Comparison of ENCODE assay signal across 8 cellular contexts in the genomic region with DNA sequence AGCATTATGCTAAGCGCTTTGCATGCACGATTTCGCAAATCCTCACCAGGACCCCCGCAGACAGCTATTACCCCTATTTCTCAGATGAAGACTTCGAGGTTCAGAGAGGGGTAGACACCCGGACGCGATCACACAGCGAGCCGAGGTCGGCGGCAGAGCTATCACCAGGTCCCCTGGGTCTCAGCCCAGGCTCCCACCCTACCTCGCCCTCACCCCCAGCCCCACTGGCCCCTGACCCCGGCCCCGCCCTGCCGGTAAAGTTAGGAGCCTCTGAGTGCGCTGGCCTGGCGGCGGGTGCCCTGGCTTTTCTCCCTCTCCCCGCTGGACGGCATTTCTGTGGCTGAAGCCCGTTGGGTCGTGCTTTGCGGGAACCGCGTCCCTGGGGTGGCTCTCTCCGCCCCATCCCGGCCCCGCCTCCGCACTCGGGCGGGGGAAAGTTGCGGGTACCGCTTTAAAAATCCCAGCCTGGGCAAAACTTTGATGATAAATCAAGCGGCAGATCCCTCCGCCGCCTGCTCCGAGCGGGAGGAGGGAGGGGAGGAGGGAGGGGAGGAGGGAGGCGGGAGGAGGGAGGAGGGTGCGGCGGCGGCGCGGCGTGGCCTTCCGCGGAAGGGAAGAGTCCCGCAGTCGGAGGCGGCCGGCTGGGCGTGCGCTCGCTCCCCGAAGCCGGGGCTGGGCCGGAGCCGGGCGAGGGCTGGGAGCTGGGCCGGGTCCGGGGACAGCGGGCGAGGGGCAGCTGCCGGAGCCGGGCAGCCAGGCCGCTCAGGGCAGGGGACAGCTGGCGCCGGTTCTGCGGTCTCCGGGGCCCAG. TPM values are rescaled to one million over a fixed set of nuclear protein-coding genes. Genes with fewer than 3 reads are reported as not detected.
DNase-seq lines count a peak whose midpoint lies in the region; ATAC-seq, FAIRE-seq and TF ChIP-seq lines count a peak whose summit lies in the region.

A gene with protein sequence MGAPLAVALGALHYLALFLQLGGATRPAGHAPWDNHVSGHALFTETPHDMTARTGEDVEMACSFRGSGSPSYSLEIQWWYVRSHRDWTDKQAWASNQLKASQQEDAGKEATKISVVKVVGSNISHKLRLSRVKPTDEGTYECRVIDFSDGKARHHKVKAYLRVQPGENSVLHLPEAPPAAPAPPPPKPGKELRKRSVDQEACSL (plus strand): TSS at position 624 of the 810 bp plus-strand sequence. CDS start 224 bp downstream, outside the sequence.

- POLR2A ChIA-PET in CD8-positive, alpha-beta T cell (lab: Charles Lee): no interaction called here

- no peaks in the 10 kb centered on the region for H3K36me3 ChIP-seq in CD8-positive, alpha-beta T cell (ENCODE audit: insufficient read depth, low read length)
- H3K36me3 ChIP-seq in HUES64 (ENCODE audit: insufficient read depth, low read length): no peaks in the 10 kb centered on the region
- H3K36me3 ChIP-seq in body of pancreas (replicated peaks in 1 of 2; ENCODE audit: insufficient read depth in 1 of 2, low read depth in 2 of 2): no peaks in the 10 kb centered on the region
- H3K36me3 ChIP-seq in iPS-18a (ENCODE audit: control insufficient read depth, low read depth, low read length): no peaks in the 10 kb centered on the region

- H3K9me3 ChIP-seq in CD8-positive, alpha-beta T cell (ENCODE audit: low read length): no peaks in the 10 kb centered on the region
- H3K9me3 ChIP-seq in HUES64 (ENCODE audit: insufficient read depth, low read depth, low read length) (no peaks in the 10 kb centered on the region), body of pancreas (no peaks in the 10 kb centered on the region), iPS-18a (ENCODE audit: control insufficient read depth, low read depth, low read length) (no peaks in the 10 kb centered on the region)

- peak within 1 kb of the TSS; percentile 52 for H3K27ac Mint-ChIP-seq in CD8-positive, alpha-beta T cell
- peak within 1 kb of the TSS in 1 of 2 donors; percentile 77 for H3K27ac Mint-ChIP-seq in stimulated activated naive CD8-positive, alpha-beta T cell treated with anti-CD3 and anti-CD28 coated beads, Interleukin-15, amount 100 ng/mL, for 72 hours

- CTCF ChIA-PET in CD8-positive, alpha-beta T cell (lab: Charles Lee): interaction anchor here (0.7 kb wide), 1 partner anchor 90 kb away, joined by 3 read pairs; no protein-coding TSS in a partner anchor

- H3K9ac ChIP-seq in HUES64 (ENCODE audit: low read depth, low read length) (no peak within 1 kb of the TSS), iPS-18a (ENCODE audit: low read length) (no peak within 1 kb of the TSS)

- H3K27me3 ChIP-seq in CD8-positive, alpha-beta T cell (ENCODE audit: insufficient read depth, low read length): peaks cover 14% of the 10 kb centered on the region
- H3K27me3 ChIP-seq in HUES64 (ENCODE audit: insufficient read depth, low read length) (peaks cover 12% of the 10 kb centered on the region), body of pancreas (peaks cover 0 to 9% of the 10 kb centered on the region in 2 donors), iPS-18a (ENCODE audit: control insufficient read depth, insufficient read depth, low read length) (peaks cover 4% of the 10 kb centered on the region)

- H3K36me3 Mint-ChIP-seq in CD8-positive, alpha-beta T cell: no peaks in the 10 kb centered on the region

- H3K4me1 ChIP-seq in CD8-positive, alpha-beta T cell (ENCODE audit: insufficient read depth, low read length): no peaks in the 10 kb centered on the region
- H3K4me1 ChIP-seq in HUES64 (ENCODE audit: insufficient read depth, low read length) (peaks cover 6% of the 10 kb centered on the region; the same call in 1 of the 2 replicates), body of pancreas (peaks cover 13% of the 10 kb centered on the region), iPS-18a (ENCODE audit: control insufficient read depth, low read depth, low read length) (peaks cover 15% of the 10 kb centered on the region)

- no peak for TF ChIP-seq CTCF in CD8-positive, alpha-beta T cell (IDR thresholded peaks at IDR 0.05)
- TF ChIP-seq CTCF in body of pancreas (IDR thresholded peaks at IDR 0.05): no peak

- peaks cover 13% of the 10 kb centered on the region for H3K4me1 Mint-ChIP-seq in CD8-positive, alpha-beta T cell (ENCODE audit: low read depth)
- H3K4me1 Mint-ChIP-seq in stimulated activated naive CD8-positive, alpha-beta T cell treated with anti-CD3 and anti-CD28 coated beads, Interleukin-15, amount 100 ng/mL, for 72 hours: peaks cover 13% of the 10 kb centered on the region

- 4% methylated on average over 71 of the region's 71 CpGs for WGBS in HUES64
- 5% methylated on average over 54 of the region's 71 CpGs; no CpG with 5 or more reads in 1 of the 2 donors for WGBS in body of pancreas, 2 donors

- H3K9me3 Mint-ChIP-seq in CD8-positive, alpha-beta T cell: no peaks in the 10 kb centered on the region
- H3K9me3 Mint-ChIP-seq in stimulated activated naive CD8-positive, alpha-beta T cell treated with anti-CD3 and anti-CD28 coated beads, Interleukin-15, amount 100 ng/mL, for 72 hours: no peaks in the 10 kb centered on the region

- intact Hi-C loops in CD8-positive, alpha-beta T cell (cut with DNase I, micrococcal nuclease): loop anchor here in 1 of 2 experiments (2.0 kb wide), 1 partner anchor 90 kb away; no protein-coding TSS in a partner anchor
- intact Hi-C loops in body of pancreas (cut with DNase I): no loop called here

- no peak for DNase-seq in CD8-positive, alpha-beta T cell
- DNase-seq in body of pancreas (peak in 1 of 4 donors; percentile 35), pons (ENCODE audit: low spot score) (no peak), GM19239 (ENCODE audit: insufficient read length, low spot score) (no peak), UCSD-AML1 (lab: John Stamatoyannopoulos, UW; ENCODE audit: unreplicated experiment) (no peak)
- DNase-seq in stimulated activated naive CD8-positive, alpha-beta T cell treated with anti-CD3 and anti-CD28 coated beads, Interleukin-15, amount 100 ng/mL, for 72 hours: no peak

- ATAC-seq in CD8-positive, alpha-beta T cell: no peak
- ATAC-seq in body of pancreas: peak; percentile 33
- ATAC-seq in stimulated activated naive CD8-positive, alpha-beta T cell treated with anti-CD3 and anti-CD28 coated beads, Interleukin-15, amount 100 ng/mL, for 72 hours: peak; percentile 21

- no peak within 1 kb of the TSS for H3K4me3 ChIP-seq in CD8-positive, alpha-beta T cell (ENCODE audit: low read depth, low read length)
- peak within 1 kb of the TSS; percentile 53 for H3K4me3 ChIP-seq in HUES64 (ENCODE audit: low read length)
- H3K4me3 ChIP-seq in body of pancreas: no peak within 1 kb of the TSS
- H3K4me3 ChIP-seq in iPS-18a (ENCODE audit: low read length): peak within 1 kb of the TSS; percentile 44

- H3K4me3 Mint-ChIP-seq in CD8-positive, alpha-beta T cell: peak within 1 kb of the TSS; percentile 74
- H3K4me3 Mint-ChIP-seq in stimulated activated naive CD8-positive, alpha-beta T cell treated with anti-CD3 and anti-CD28 coated beads, Interleukin-15, amount 100 ng/mL, for 72 hours: peak within 1 kb of the TSS; percentile 50 to 69

- peaks cover 58% of the 10 kb centered on the region for H3K27me3 Mint-ChIP-seq in CD8-positive, alpha-beta T cell (ENCODE audit: low read depth)
- H3K27me3 Mint-ChIP-seq in stimulated activated naive CD8-positive, alpha-beta T cell treated with anti-CD3 and anti-CD28 coated beads, Interleukin-15, amount 100 ng/mL, for 72 hours: peaks cover 83% of the 10 kb centered on the region

- no peak within 1 kb of the TSS for H3K27ac ChIP-seq in CD8-positive, alpha-beta T cell (ENCODE audit: low read depth, low read length)
- H3K27ac ChIP-seq in HUES64 (ENCODE audit: low read depth, low read length) (no peak within 1 kb of the TSS), body of pancreas (no peak within 1 kb of the TSS), iPS-18a (ENCODE audit: low read length) (no peak within 1 kb of the TSS)

- no peak for TF ChIP-seq POLR2A in body of pancreas (IDR thresholded peaks at IDR 0.05)

- no peak for FAIRE-seq in GM19239 (lab: Jason Lieb, UNC)

RNA-seq across cellular contexts. Expression of the gene that starts here (rescaled TPM):
- total RNA-seq in CD8-positive, alpha-beta T cell: not detected
- 3.1 TPM for polyA plus RNA-seq in HUES64 (2013, experiment 1 of 2)
- 5.7 TPM for polyA plus RNA-seq in HUES64 (2013, experiment 2 of 2)
- total RNA-seq in body of pancreas: 1 to 10 TPM; 5.3 to 7.0 TPM

Comparison
In these comparisons a context has a peak if more than half of its experiments do, and no peak if none do; other contexts are left out.
1. RNA of the gene that starts here (total RNA-seq): 5.3 to 7.0 TPM in body of pancreas; not detected in CD8-positive, alpha-beta T cell; every median in the first group is over 4 times any median in the second.
2. H3K4me3 ChIP-seq: peak in HUES64 (single experiment) and iPS-18a (single experiment); none in CD8-positive, alpha-beta T cell (single experiment) and body of pancreas (0 of 2).